ENCODE assay signal across 9 cellular contexts in the genomic region with DNA sequence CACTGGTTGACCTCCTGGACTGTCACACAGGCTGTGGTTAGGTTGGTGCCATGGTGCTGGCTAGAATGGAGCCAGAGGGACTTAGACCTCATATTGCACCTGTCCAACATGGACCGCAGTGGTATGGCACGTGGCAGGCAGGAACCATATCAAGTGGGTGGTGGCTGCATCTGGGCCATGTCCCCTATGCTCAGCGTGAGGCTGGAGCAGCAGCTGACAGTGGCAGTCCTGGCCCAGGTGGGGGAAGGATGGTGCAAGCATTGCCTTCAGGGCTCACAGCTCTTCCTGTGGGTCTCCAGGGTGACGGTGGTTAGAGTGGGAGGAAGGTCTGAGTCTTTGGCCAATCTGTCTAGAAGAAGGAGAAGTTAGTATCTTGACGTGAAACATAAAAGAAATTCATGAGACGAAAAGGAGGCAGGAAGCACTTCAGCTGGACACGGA. TPM values are rescaled to one million over a fixed set of nuclear protein-coding genes. Genes with fewer than 3 reads are reported as not detected.
DNase-seq lines count a peak whose midpoint lies in the region; ATAC-seq and TF ChIP-seq lines count a peak whose summit lies in the region.
"Had no signal": no experiment of that assay in that cellular context is flagged by ENCODE, and none has a peak within 500 bp of the region (broad histone marks: within the 10 kb centered on the region; RNA-seq: fewer than 3 reads in every experiment).

No MANE protein-coding gene starts in this region.

- peaks cover 7% of the 10 kb centered on the region for H3K36me3 Mint-ChIP-seq in activated CD4-positive, alpha-beta memory T cell treated with anti-CD3 and anti-CD28 coated beads for 36 hours
- H3K36me3 Mint-ChIP-seq in neural crest cell (ENCODE audit: low read depth): peaks cover 9% of the 10 kb centered on the region

- no peak overlapping the region for H3K4me3 ChIP-seq in GM12865 (ENCODE audit: low read depth, low read length)
- H3K4me3 ChIP-seq in upper lobe of right lung: no peak overlapping the region

- no peaks in the 10 kb centered on the region for H3K36me3 ChIP-seq in upper lobe of right lung

- H3K9me3 ChIP-seq in upper lobe of right lung: no peaks in the 10 kb centered on the region
- H3K9me3 ChIP-seq: SK-N-SH had no signal

- DNase-seq in GM12865 (ENCODE audit: low read depth): peak; percentile 57
- peak; percentile 53 for DNase-seq in KG1 (lab: John Stamatoyannopoulos, UW)
- peak; percentile 44 for DNase-seq in activated CD4-positive, alpha-beta memory T cell treated with anti-CD3 and anti-CD28 coated beads for 36 hours
- no peak for DNase-seq in neural crest cell (ENCODE audit: low read depth, low spot score)
- no peak for DNase-seq in mesenteric fat pad (ENCODE audit: low spot score)
- no peak for DNase-seq in activated CD8-positive, alpha-beta memory T cell treated with anti-CD3 and anti-CD28 coated beads for 24 hours
- no peak for DNase-seq in upper lobe of right lung
- no peak for DNase-seq in stimulated activated CD4-positive, alpha-beta T cell treated with anti-CD3 and anti-CD28 coated beads, Interleukin-15, amount 100 ng/mL, for 24 hours

- peaks cover 26% of the 10 kb centered on the region for H3K4me1 ChIP-seq in upper lobe of right lung

- peak overlapping the region; percentile 24 for H3K27ac Mint-ChIP-seq in activated CD4-positive, alpha-beta memory T cell treated with anti-CD3 and anti-CD28 coated beads for 36 hours
- H3K27ac Mint-ChIP-seq in neural crest cell (ENCODE audit: unreplicated experiment): peak overlapping the region; percentile 0

- no peaks in the 10 kb centered on the region for H3K9me3 Mint-ChIP-seq in activated CD4-positive, alpha-beta memory T cell treated with anti-CD3 and anti-CD28 coated beads for 36 hours
- peaks cover 2% of the 10 kb centered on the region for H3K9me3 Mint-ChIP-seq in neural crest cell

- TF ChIP-seq CTCF in GM12865 (IDR thresholded peaks at IDR 0.05; ENCODE audit: insufficient read depth, low read depth, low read length, missing control alignments) (no peak), neural crest cell (conservative IDR thresholded peaks at IDR 0.05) (no peak), upper lobe of right lung (IDR thresholded peaks at IDR 0.05) (no peak)

- ATAC-seq in upper lobe of right lung: no peak

- H3K4me3 Mint-ChIP-seq in activated CD4-positive, alpha-beta memory T cell treated with anti-CD3 and anti-CD28 coated beads for 36 hours: no peak overlapping the region
- peak overlapping the region; percentile 31 for H3K4me3 Mint-ChIP-seq in neural crest cell

- CTCF ChIA-PET in activated CD4-positive, alpha-beta memory T cell treated with anti-CD3 and anti-CD28 coated beads for 36 hours (lab: Charles Lee): interaction anchor here (0.6 to 4.7 kb wide), 6 partner anchors 12 to 253 kb away, joined by 3 to 23 read pairs (median 4); no protein-coding TSS in a partner anchor

- no peaks in the 10 kb centered on the region for H3K27me3 ChIP-seq in upper lobe of right lung

- H3K4me1 Mint-ChIP-seq in activated CD4-positive, alpha-beta memory T cell treated with anti-CD3 and anti-CD28 coated beads for 36 hours (ENCODE audit: low read depth): peaks cover 64% of the 10 kb centered on the region
- peaks cover 32% of the 10 kb centered on the region for H3K4me1 Mint-ChIP-seq in neural crest cell

- intact Hi-C loops in activated CD4-positive, alpha-beta memory T cell treated with anti-CD3 and anti-CD28 coated beads for 36 hours (cut with micrococcal nuclease): loop anchor here (10.0 kb wide), 1 partner anchor 127 kb away; no protein-coding TSS in a partner anchor
- intact Hi-C loops in upper lobe of right lung (cut with DNase I): loop anchor here (10.0 kb wide), 1 partner anchor 57 kb away; a partner anchor contains a TSS

- no peak overlapping the region for H3K27ac ChIP-seq in upper lobe of right lung

- H3K27me3 Mint-ChIP-seq in activated CD4-positive, alpha-beta memory T cell treated with anti-CD3 and anti-CD28 coated beads for 36 hours: no peaks in the 10 kb centered on the region
- peaks cover 2% of the 10 kb centered on the region for H3K27me3 Mint-ChIP-seq in neural crest cell (ENCODE audit: low read depth)

- POLR2A ChIA-PET in activated CD4-positive, alpha-beta memory T cell treated with anti-CD3 and anti-CD28 coated beads for 36 hours (lab: Charles Lee): interaction anchor here (1.9 kb wide), 1 partner anchor 58 kb away, joined by 4 read pairs; no protein-coding TSS in a partner anchor

RNA-seq across cellular contexts. Expression of a gene that starts 54.5 kb away (rescaled TPM):
- 10 to 100 TPM; 70.6 to 76.4 TPM for total RNA-seq in activated CD4-positive, alpha-beta memory T cell treated with anti-CD3 and anti-CD28 coated beads for 36 hours
- 36.7 and 39.3 TPM in 2 replicates for total RNA-seq in neural crest cell
- total RNA-seq in mesenteric fat pad: 441 TPM
- 77.2 TPM for total RNA-seq in upper lobe of right lung

RNA-seq across cellular contexts. Expression of a gene that starts 59.4 kb away (rescaled TPM):
- total RNA-seq in activated CD4-positive, alpha-beta memory T cell treated with anti-CD3 and anti-CD28 coated beads for 36 hours: 100 to 1,000 TPM; 151 to 155 TPM
- total RNA-seq in neural crest cell (142 and 156 TPM in 2 replicates), mesenteric fat pad (137 TPM), upper lobe of right lung (92.5 TPM)

Comparison
In these comparisons a context has a peak if more than half of its experiments do, and no peak if none do; other contexts are left out.
1. DNase-seq: peak in GM12865 (single experiment), KG1 (single experiment) and activated CD4-positive, alpha-beta memory T cell treated with anti-CD3 and anti-CD28 coated beads for 36 hours (single experiment); none in neural crest cell (single experiment), mesenteric fat pad (single experiment), activated CD8-positive, alpha-beta memory T cell treated with anti-CD3 and anti-CD28 coated beads for 24 hours (single experiment), upper lobe of right lung (single experiment) and stimulated activated CD4-positive, alpha-beta T cell treated with anti-CD3 and anti-CD28 coated beads, Interleukin-15, amount 100 ng/mL, for 24 hours (single experiment).